Comparison of ENCODE assay signal across 8 cellular contexts in genomic region chr6:151808331-151809241, GRCh38. TPM values are rescaled to one million over a fixed set of nuclear protein-coding genes. Genes with fewer than 3 reads are reported as not detected.
DNase-seq lines count a peak whose midpoint lies in the region; ATAC-seq and TF ChIP-seq lines count a peak whose summit lies in the region.

No MANE protein-coding gene starts in this region.

- H3K9me3 ChIP-seq in SK-N-MC (ENCODE audit: low read depth, low read length) (no peaks in the 10 kb centered on the region), cardiac muscle cell (ENCODE audit: low read depth) (no peaks in the 10 kb centered on the region)

- no peak for ATAC-seq in GM21786 (IDR thresholded peaks at IDR 0.05; ENCODE audit: unreplicated experiment)

- H3K9ac ChIP-seq in SK-N-MC (ENCODE audit: insufficient read length) = no peak overlapping the region

- H3K4me3 ChIP-seq in SK-N-MC = peak overlapping the region; percentile 39; the same call in 1 of the 2 replicates
- H3K4me3 ChIP-seq in cardiac muscle cell = peak overlapping the region; percentile 51
- H3K4me3 ChIP-seq in retinal pigment epithelial cell (ENCODE audit: low read length) = peak overlapping the region; percentile 46

- H3K27me3 ChIP-seq in cardiac muscle cell = peaks cover 98% of the 10 kb centered on the region

- TF ChIP-seq CTCF in GM10266 (IDR thresholded peaks at IDR 0.05; ENCODE audit: control insufficient read depth, insufficient read depth, low read depth, missing control alignments) (no peak), cardiac muscle cell (IDR thresholded peaks at IDR 0.05; ENCODE audit: low read depth, low read length) (no peak), retinal pigment epithelial cell (conservative IDR thresholded peaks at IDR 0.05; ENCODE audit: low read depth, low read length) (no peak)

- H3K4me1 ChIP-seq in cardiac muscle cell (ENCODE audit: low read depth) = peaks cover 12% of the 10 kb centered on the region

- H3K27ac ChIP-seq in SK-N-MC (no peak overlapping the region), cardiac muscle cell (no peak overlapping the region)

- peak; percentile 20 for DNase-seq in GM10266 (ENCODE audit: extremely low spot score)
- no peak for DNase-seq in SK-N-MC (ENCODE audit: low read depth, low spot score)
- peak; percentile 9 to 42 for DNase-seq in cardiac muscle cell (ENCODE audit: low read depth in 1 of 2, low spot score in 1 of 2)
- no peak for DNase-seq in retinal pigment epithelial cell (ENCODE audit: low read depth)
- DNase-seq in dedifferentiated amniotic fluid mesenchymal stem cell (ENCODE audit: extremely low spot score) = no peak
- DNase-seq in ureter (ENCODE audit: low spot score) = no peak
- DNase-seq in NCI-H345 treated with DMSO at 0.1 percent for 48 hours (lab: John Stamatoyannopoulos, UW; ENCODE audit: unreplicated experiment) = no peak

- no peaks in the 10 kb centered on the region for H3K36me3 ChIP-seq in SK-N-MC (ENCODE audit: insufficient read depth, low read length)
- no peaks in the 10 kb centered on the region for H3K36me3 ChIP-seq in cardiac muscle cell

RNA-seq across cellular contexts. Expression of gene ESR1, which starts 1.1 kb away (rescaled TPM):
- 1.9 and 5.1 TPM in 2 replicates for total RNA-seq in cardiac muscle cell
- 1.6 and 4.5 TPM in 2 replicates for polyA plus RNA-seq in cardiac muscle cell
- 9.6 TPM for total RNA-seq in ureter

Comparison
In these comparisons a context has a peak if more than half of its experiments do, and no peak if none do; other contexts are left out.
1. DNase-seq: peak in GM10266 (single experiment) and cardiac muscle cell (2 of 2); none in SK-N-MC (single experiment), retinal pigment epithelial cell (single experiment), dedifferentiated amniotic fluid mesenchymal stem cell (single experiment), ureter (single experiment) and NCI-H345 treated with DMSO at 0.1 percent for 48 hours (single experiment).
2. Peak in every context shown above with its lines, with median percentiles within 50 percentile points of each other: H3K4me3 ChIP-seq.